10 cellular contexts compared by ENCODE assay signal in the genomic region with DNA sequence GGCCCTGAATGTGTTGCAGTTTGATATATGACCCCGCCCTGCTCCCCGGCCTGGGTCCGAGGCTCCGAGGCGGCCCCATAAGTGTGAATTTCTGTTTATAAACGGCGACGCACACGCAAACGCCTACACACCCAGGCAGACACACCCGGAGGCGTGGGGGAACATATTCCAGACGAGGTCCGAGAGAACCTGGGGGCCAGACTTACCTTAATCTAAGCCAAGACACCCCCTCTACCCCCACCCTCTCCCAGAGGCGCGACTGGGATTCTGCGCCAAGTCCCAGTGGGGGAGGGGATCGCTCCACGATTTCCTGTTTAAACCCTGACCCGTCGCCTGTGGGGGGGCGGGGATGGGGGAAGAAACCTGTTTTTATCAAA. TPM values are rescaled to one million over a fixed set of nuclear protein-coding genes. Genes with fewer than 3 reads are reported as not detected.
DNase-seq lines count a peak whose midpoint lies in the region; ATAC-seq, FAIRE-seq and TF ChIP-seq lines count a peak whose summit lies in the region.
"Had no signal": no experiment of that assay in that cellular context is flagged by ENCODE, and none has a peak within 500 bp of the region (broad histone marks: within the 10 kb centered on the region; RNA-seq: fewer than 3 reads in every experiment).

No MANE protein-coding gene starts in this region.

- no peaks in the 10 kb centered on the region for H3K79me2 ChIP-seq in HepG2 (ENCODE audit: insufficient read depth, low read length)

- POLR2A ChIA-PET in activated CD4-positive, alpha-beta memory T cell treated with anti-CD3 and anti-CD28 coated beads for 36 hours (lab: Charles Lee): no interaction called here
- POLR2A ChIA-PET in HepG2 (lab: Yijun Ruan, JAX): no interaction called here

- H4K20me1 ChIP-seq in HepG2 (ENCODE audit: insufficient read depth, low read length): no peaks in the 10 kb centered on the region

- H3K36me3 ChIP-seq in mesodermal cell (ENCODE audit: control insufficient read depth, insufficient read depth, low read length) (no peaks in the 10 kb centered on the region), colonic mucosa (no peaks in the 10 kb centered on the region), HepG2 (replicated peaks in 1 of 2; ENCODE audit: control insufficient read depth in 1 of 2, insufficient read depth in 2 of 2, low read length in 2 of 2) (no peaks in the 10 kb centered on the region)

- peak overlapping the region; percentile 72 for H3K4me3 Mint-ChIP-seq in activated CD4-positive, alpha-beta memory T cell treated with anti-CD3 and anti-CD28 coated beads for 36 hours

- TF ChIP-seq RAD21 in HepG2 (CRISPR knock-in tag; IDR thresholded peaks at IDR 0.05): no peak

- H3K27me3 ChIP-seq in colonic mucosa: peaks cover 96% of the 10 kb centered on the region
- peaks cover 4 to 58% of the 10 kb centered on the region in 2 experiments for H3K27me3 ChIP-seq in HepG2 (ENCODE audit: control insufficient read depth in 1 of 2, insufficient read depth in 2 of 2, low read length in 2 of 2)

- H3K27ac ChIP-seq in mesodermal cell (ENCODE audit: low read depth, low read length, severe bottlenecking): peak overlapping the region; percentile 66
- no peak overlapping the region for H3K27ac ChIP-seq in colonic mucosa
- H3K27ac ChIP-seq in HepG2 (ENCODE audit: extremely low read length, insufficient read depth, low read length): no peak overlapping the region

- H3K4me3 ChIP-seq in AG09309 (ENCODE audit: control insufficient read depth, low read depth, low read length) (peak overlapping the region; percentile 77), HFF-Myc (replicated peaks; ENCODE audit: low read depth, low read length) (peak overlapping the region; percentile 52), mesodermal cell (ENCODE audit: extremely low read depth, insufficient read depth, low read length, poor library complexity, severe bottlenecking) (peak overlapping the region; percentile 37), colonic mucosa (no peak overlapping the region), HepG2 (replicated peaks in 1 of 3; ENCODE audit: insufficient read depth in 1 of 3, low read depth in 2 of 3, low read length in 3 of 3) (no peak overlapping the region; a peak in 1 of 6 replicates)

- WGBS in mesodermal cell (ENCODE audit: insufficient coverage in 2 of 2), 2 experiments: 0 to 5% methylated on average over 1 to 10 of the region's 22 CpGs
- 86% methylated on average over 17 of the region's 22 CpGs for WGBS in HepG2 (ENCODE audit: low lambda C conversion rate)

- no peaks in the 10 kb centered on the region for H3K9me3 Mint-ChIP-seq in activated CD4-positive, alpha-beta memory T cell treated with anti-CD3 and anti-CD28 coated beads for 36 hours

- no peak overlapping the region for H3K27ac Mint-ChIP-seq in activated CD4-positive, alpha-beta memory T cell treated with anti-CD3 and anti-CD28 coated beads for 36 hours

- intact Hi-C loops in activated CD4-positive, alpha-beta memory T cell treated with anti-CD3 and anti-CD28 coated beads for 36 hours (cut with micrococcal nuclease): loop anchor here (5.0 kb wide), 1 partner anchor 36 kb away; no protein-coding TSS in a partner anchor
- intact Hi-C loops in colonic mucosa (cut with DNase I) (no loop called here), HepG2 (cut with micrococcal nuclease; ENCODE audit: unreplicated experiment) (no loop called here)

- no peaks in the 10 kb centered on the region for H3K9me3 ChIP-seq in mesodermal cell (ENCODE audit: control insufficient read depth, low read length)
- no peaks in the 10 kb centered on the region for H3K9me3 ChIP-seq in colonic mucosa
- H3K9me3 ChIP-seq in HepG2 (ENCODE audit: low read length): no peaks in the 10 kb centered on the region

- no peak for FAIRE-seq in HepG2 (lab: Jason Lieb, UNC)

- no peak for DNase-seq in AG09309 (ENCODE audit: low read depth)
- no peak for DNase-seq in HFF-Myc (ENCODE audit: extremely low read depth, low read depth)
- DNase-seq in activated CD4-positive, alpha-beta memory T cell treated with anti-CD3 and anti-CD28 coated beads for 36 hours: no peak
- no peak for DNase-seq in colonic mucosa
- no peak for DNase-seq in HepG2 (ENCODE audit: low spot score)
- DNase-seq: activated effector memory CD4-positive, alpha-beta T cell treated with Interleukin-2 at 50 U/mL for 16 hours; left ventricle myocardium superior had no signal

- no peak for ATAC-seq in esophagus mucosa
- no peak for ATAC-seq in GM19328 (IDR thresholded peaks at IDR 0.05; ENCODE audit: unreplicated experiment)
- no peak for ATAC-seq in HepG2

- H3K9ac ChIP-seq in colonic mucosa (ENCODE audit: low read depth in 2 of 2, low read length in 2 of 2): no peak overlapping the region
- no peak overlapping the region for H3K9ac ChIP-seq in HepG2 (ENCODE audit: insufficient read depth, low read depth, low read length)

- no peak overlapping the region for H3K4me2 ChIP-seq in HepG2 (ENCODE audit: low read depth, low read length)

- H3K36me3 Mint-ChIP-seq in activated CD4-positive, alpha-beta memory T cell treated with anti-CD3 and anti-CD28 coated beads for 36 hours: no peaks in the 10 kb centered on the region

- CTCF ChIA-PET in activated CD4-positive, alpha-beta memory T cell treated with anti-CD3 and anti-CD28 coated beads for 36 hours (lab: Charles Lee): no interaction called here
- CTCF ChIA-PET in HepG2 (lab: Yijun Ruan, JAX; ENCODE audit: low intra/inter-chr PET ratio, low total read pairs): no interaction called here

- peaks cover 19% of the 10 kb centered on the region for H3K4me1 Mint-ChIP-seq in activated CD4-positive, alpha-beta memory T cell treated with anti-CD3 and anti-CD28 coated beads for 36 hours (ENCODE audit: low read depth)

- BruUV-seq in HepG2 (replicated peaks; lab: Mats Ljungman, UMichigan): no TSS peak

- TF ChIP-seq EP300 in HepG2 (IDR thresholded peaks at IDR 0.05; ENCODE audit: low read depth in 2 of 2, low read length in 2 of 2) (no peak), HepG2 (CRISPR knock-in tag; IDR thresholded peaks at IDR 0.05; ENCODE audit: borderline replicate concordance) (no peak)

- H3K4me1 ChIP-seq in mesodermal cell (ENCODE audit: control insufficient read depth, insufficient read depth, low read length, poor library complexity, severe bottlenecking) (peaks cover 9% of the 10 kb centered on the region), colonic mucosa (peaks cover 6% of the 10 kb centered on the region), HepG2 (ENCODE audit: insufficient read depth, low read length) (peaks cover 5% of the 10 kb centered on the region; the same call in 1 of the 2 replicates)

- TF ChIP-seq POLR2A in HepG2 (IDR thresholded peaks at IDR 0.05; ENCODE audit: insufficient read depth in 1 of 2, low read depth in 2 of 2, low read length in 2 of 2): no peak

- in situ Hi-C loops in HepG2 (cut with HindIII; ENCODE audit: extremely low pct_ligation_motif_present, low pct_unique_long_range_greater_than_20kb): loop anchor here (10.0 kb wide), 1 partner anchor 346 kb away; the partner anchor contains the start of gene GPR84

- TF ChIP-seq CTCF in AG09309 (IDR thresholded peaks at IDR 0.05; ENCODE audit: control insufficient read depth, insufficient read depth, low read depth, low read length, missing control alignments): no peak
- TF ChIP-seq CTCF in HFF-Myc (IDR thresholded peaks at IDR 0.05; ENCODE audit: low read depth, low read length, missing control alignments): no peak
- TF ChIP-seq CTCF in colonic mucosa (IDR thresholded peaks at IDR 0.05): no peak
- TF ChIP-seq CTCF in HepG2 (CRISPR knock-in tag; IDR thresholded peaks at IDR 0.05): no peak

- peaks cover 70% of the 10 kb centered on the region for H3K27me3 Mint-ChIP-seq in activated CD4-positive, alpha-beta memory T cell treated with anti-CD3 and anti-CD28 coated beads for 36 hours

- H2AFZ ChIP-seq in HepG2 (ENCODE audit: low read length): no peak overlapping the region

RNA-seq across cellular contexts. Expression of gene HOXC6, which starts 9.6 kb away (rescaled TPM):
- total RNA-seq in activated CD4-positive, alpha-beta memory T cell treated with anti-CD3 and anti-CD28 coated beads for 36 hours: not detected
- polyA plus RNA-seq in mesodermal cell (2013, experiment 1 of 2): 9.0 TPM
- polyA plus RNA-seq in mesodermal cell (2013, experiment 2 of 2): 13.7 TPM
- total RNA-seq in esophagus mucosa: 1.6 TPM
- under 1 TPM in 1 of 2 donors, not detected in 1; 0.15 TPM for total RNA-seq in colonic mucosa
- not detected in 2 replicates for total RNA-seq in HepG2 (2016; rRNA removed; fragmentation: Illumina TruSeq; extraction: Trizol)
- total RNA-seq in HepG2 (2016; cell fraction: cytosol; rRNA removed; fragmentation: Illumina TruSeq; extraction: Trizol; ENCODE audit: low read depth): not detected in 2 replicates
- not detected in 2 replicates for total RNA-seq in HepG2 (2016; cell fraction: insoluble cytoplasmic fraction; rRNA removed; fragmentation: Illumina TruSeq; extraction: Trizol)
- total RNA-seq in HepG2 (2016; cell fraction: membrane; rRNA removed; fragmentation: Illumina TruSeq; extraction: Trizol): not detected in 2 replicates
- not detected in 2 replicates for total RNA-seq in HepG2 (2016; cell fraction: nucleus; rRNA removed; fragmentation: Illumina TruSeq; extraction: Trizol)
- not detected in 2 replicates for polyA plus RNA-seq in HepG2 (2011; rRNA removed)
- not detected in 2 replicates for polyA plus RNA-seq in HepG2 (2011; cell fraction: cytosol; rRNA removed)
- not detected in 2 replicates for polyA plus RNA-seq in HepG2 (2011; cell fraction: nucleus; rRNA removed)
- not detected in 2 replicates for polyA plus RNA-seq in HepG2 (2012)
- not detected in 2 replicates for polyA plus RNA-seq in HepG2 (2016; cell fraction: cytosol; fragmentation: Illumina TruSeq; extraction: Trizol; ENCODE audit: low read depth)
- not detected in 2 replicates for polyA plus RNA-seq in HepG2 (2016; cell fraction: insoluble cytoplasmic fraction; fragmentation: Illumina TruSeq; extraction: Trizol; ENCODE audit: low read depth)
- not detected in 2 replicates for polyA plus RNA-seq in HepG2 (2016; cell fraction: membrane; fragmentation: Illumina TruSeq; extraction: Trizol; ENCODE audit: low read depth)
- not detected in 2 replicates for polyA plus RNA-seq in HepG2 (2016; cell fraction: nucleus; fragmentation: Illumina TruSeq; extraction: Trizol; ENCODE audit: insufficient read depth, low read depth)
- 2.8 TPM in 1 of 2 replicates, not detected in the other for polyA minus RNA-seq in HepG2 (2011; rRNA and poly(A)+ RNA removed; ENCODE audit: low replicate concordance)
- polyA minus RNA-seq in HepG2 (2011; cell fraction: cytosol; rRNA and poly(A)+ RNA removed): not detected in 2 replicates
- polyA minus RNA-seq in HepG2 (2011; cell fraction: nucleus; rRNA and poly(A)+ RNA removed): not detected in 2 replicates

RNA-seq across cellular contexts. Expression of gene HOXC8, which starts 9.8 kb away (rescaled TPM):
- total RNA-seq in activated CD4-positive, alpha-beta memory T cell treated with anti-CD3 and anti-CD28 coated beads for 36 hours: not detected
- 4.0 TPM for polyA plus RNA-seq in mesodermal cell (2013, experiment 1 of 2)
- 6.0 TPM for polyA plus RNA-seq in mesodermal cell (2013, experiment 2 of 2)
- 0.48 TPM for total RNA-seq in esophagus mucosa
- total RNA-seq in colonic mucosa: not detected
- total RNA-seq in HepG2 (2016; rRNA removed; fragmentation: Illumina TruSeq; extraction: Trizol): not detected in 2 replicates
- not detected in 2 replicates for total RNA-seq in HepG2 (2016; cell fraction: cytosol; rRNA removed; fragmentation: Illumina TruSeq; extraction: Trizol; ENCODE audit: low read depth)
- not detected in 2 replicates for total RNA-seq in HepG2 (2016; cell fraction: insoluble cytoplasmic fraction; rRNA removed; fragmentation: Illumina TruSeq; extraction: Trizol)
- total RNA-seq in HepG2 (2016; cell fraction: membrane; rRNA removed; fragmentation: Illumina TruSeq; extraction: Trizol): not detected in 2 replicates
- total RNA-seq in HepG2 (2016; cell fraction: nucleus; rRNA removed; fragmentation: Illumina TruSeq; extraction: Trizol): not detected in 2 replicates
- 0.04 TPM in 1 of 2 replicates, not detected in the other for polyA plus RNA-seq in HepG2 (2011; rRNA removed)
- polyA plus RNA-seq in HepG2 (2011; cell fraction: cytosol; rRNA removed): 0.03 TPM in 1 of 2 replicates, not detected in the other
- polyA plus RNA-seq in HepG2 (2011; cell fraction: nucleus; rRNA removed): not detected in 2 replicates
- polyA plus RNA-seq in HepG2 (2012): 0.16 TPM in 1 of 2 replicates, not detected in the other
- not detected in 2 replicates for polyA plus RNA-seq in HepG2 (2016; cell fraction: cytosol; fragmentation: Illumina TruSeq; extraction: Trizol; ENCODE audit: low read depth)
- polyA plus RNA-seq in HepG2 (2016; cell fraction: insoluble cytoplasmic fraction; fragmentation: Illumina TruSeq; extraction: Trizol; ENCODE audit: low read depth): not detected in 2 replicates
- polyA plus RNA-seq in HepG2 (2016; cell fraction: membrane; fragmentation: Illumina TruSeq; extraction: Trizol; ENCODE audit: low read depth): not detected in 2 replicates
- polyA plus RNA-seq in HepG2 (2016; cell fraction: nucleus; fragmentation: Illumina TruSeq; extraction: Trizol; ENCODE audit: insufficient read depth, low read depth): 0.32 TPM in 1 of 2 replicates, not detected in the other
- 0.61 TPM in 1 of 2 replicates, not detected in the other for polyA minus RNA-seq in HepG2 (2011; rRNA and poly(A)+ RNA removed; ENCODE audit: low replicate concordance)
- polyA minus RNA-seq in HepG2 (2011; cell fraction: cytosol; rRNA and poly(A)+ RNA removed): not detected in 2 replicates
- not detected in 2 replicates for polyA minus RNA-seq in HepG2 (2011; cell fraction: nucleus; rRNA and poly(A)+ RNA removed)
- total RNA-seq: left ventricle myocardium superior had no signal

RNA-seq across cellular contexts. Expression of gene HOXC5, which starts 14.3 kb away (rescaled TPM):
- not detected for total RNA-seq in activated CD4-positive, alpha-beta memory T cell treated with anti-CD3 and anti-CD28 coated beads for 36 hours
- polyA plus RNA-seq in mesodermal cell (2013, experiment 1 of 2): 0.33 TPM
- polyA plus RNA-seq in mesodermal cell (2013, experiment 2 of 2): 0.30 TPM
- total RNA-seq in esophagus mucosa (0.60 TPM), colonic mucosa (not detected), HepG2 (2016; rRNA removed; fragmentation: Illumina TruSeq; extraction: Trizol) (not detected in 2 replicates)
- not detected in 2 replicates for total RNA-seq in HepG2 (2016; cell fraction: cytosol; rRNA removed; fragmentation: Illumina TruSeq; extraction: Trizol; ENCODE audit: low read depth)
- not detected in 2 replicates for total RNA-seq in HepG2 (2016; cell fraction: insoluble cytoplasmic fraction; rRNA removed; fragmentation: Illumina TruSeq; extraction: Trizol)
- not detected in 2 replicates for total RNA-seq in HepG2 (2016; cell fraction: membrane; rRNA removed; fragmentation: Illumina TruSeq; extraction: Trizol)
- not detected in 2 replicates for total RNA-seq in HepG2 (2016; cell fraction: nucleus; rRNA removed; fragmentation: Illumina TruSeq; extraction: Trizol)
- polyA plus RNA-seq in HepG2 (2011; rRNA removed): not detected in 2 replicates
- polyA plus RNA-seq in HepG2 (2011; cell fraction: cytosol; rRNA removed): not detected in 2 replicates
- polyA plus RNA-seq in HepG2 (2011; cell fraction: nucleus; rRNA removed): not detected in 2 replicates
- polyA plus RNA-seq in HepG2 (2012): not detected in 2 replicates
- not detected in 2 replicates for polyA plus RNA-seq in HepG2 (2016; cell fraction: cytosol; fragmentation: Illumina TruSeq; extraction: Trizol; ENCODE audit: low read depth)
- not detected in 2 replicates for polyA plus RNA-seq in HepG2 (2016; cell fraction: insoluble cytoplasmic fraction; fragmentation: Illumina TruSeq; extraction: Trizol; ENCODE audit: low read depth)
- polyA plus RNA-seq in HepG2 (2016; cell fraction: membrane; fragmentation: Illumina TruSeq; extraction: Trizol; ENCODE audit: low read depth): not detected in 2 replicates
- not detected in 2 replicates for polyA plus RNA-seq in HepG2 (2016; cell fraction: nucleus; fragmentation: Illumina TruSeq; extraction: Trizol; ENCODE audit: insufficient read depth, low read depth)
- 0.63 TPM in 1 of 2 replicates, not detected in the other for polyA minus RNA-seq in HepG2 (2011; rRNA and poly(A)+ RNA removed; ENCODE audit: low replicate concordance)
- polyA minus RNA-seq in HepG2 (2011; cell fraction: cytosol; rRNA and poly(A)+ RNA removed): not detected in 2 replicates
- not detected in 2 replicates for polyA minus RNA-seq in HepG2 (2011; cell fraction: nucleus; rRNA and poly(A)+ RNA removed)
- total RNA-seq: left ventricle myocardium superior had no signal

RNA-seq across cellular contexts. Expression of gene HOXC9, which starts 18.6 kb away (rescaled TPM):
- total RNA-seq in activated CD4-positive, alpha-beta memory T cell treated with anti-CD3 and anti-CD28 coated beads for 36 hours: not detected
- polyA plus RNA-seq in mesodermal cell (2013, experiment 1 of 2): 3.8 TPM
- 3.3 TPM for polyA plus RNA-seq in mesodermal cell (2013, experiment 2 of 2)
- total RNA-seq in esophagus mucosa (1.2 TPM), colonic mucosa (not detected), HepG2 (2016; rRNA removed; fragmentation: Illumina TruSeq; extraction: Trizol) (0.94 and 1.1 TPM in 2 replicates)
- total RNA-seq in HepG2 (2016; cell fraction: cytosol; rRNA removed; fragmentation: Illumina TruSeq; extraction: Trizol; ENCODE audit: low read depth): 0.35 and 0.61 TPM in 2 replicates
- 1.1 and 1.2 TPM in 2 replicates for total RNA-seq in HepG2 (2016; cell fraction: insoluble cytoplasmic fraction; rRNA removed; fragmentation: Illumina TruSeq; extraction: Trizol)
- 0.90 and 0.99 TPM in 2 replicates for total RNA-seq in HepG2 (2016; cell fraction: membrane; rRNA removed; fragmentation: Illumina TruSeq; extraction: Trizol)
- total RNA-seq in HepG2 (2016; cell fraction: nucleus; rRNA removed; fragmentation: Illumina TruSeq; extraction: Trizol): 0.41 and 0.50 TPM in 2 replicates
- 0.10 and 0.11 TPM in 2 replicates for polyA plus RNA-seq in HepG2 (2011; rRNA removed)
- polyA plus RNA-seq in HepG2 (2011; cell fraction: cytosol; rRNA removed): 0.23 and 0.27 TPM in 2 replicates
- 0.10 and 0.14 TPM in 2 replicates for polyA plus RNA-seq in HepG2 (2011; cell fraction: nucleus; rRNA removed)
- polyA plus RNA-seq in HepG2 (2012): 0.47 and 1.0 TPM in 2 replicates
- 1.6 and 2.0 TPM in 2 replicates for polyA plus RNA-seq in HepG2 (2016; cell fraction: cytosol; fragmentation: Illumina TruSeq; extraction: Trizol; ENCODE audit: low read depth)
- 1.8 and 2.6 TPM in 2 replicates for polyA plus RNA-seq in HepG2 (2016; cell fraction: insoluble cytoplasmic fraction; fragmentation: Illumina TruSeq; extraction: Trizol; ENCODE audit: low read depth)
- polyA plus RNA-seq in HepG2 (2016; cell fraction: membrane; fragmentation: Illumina TruSeq; extraction: Trizol; ENCODE audit: low read depth): 1.4 and 2.4 TPM in 2 replicates
- polyA plus RNA-seq in HepG2 (2016; cell fraction: nucleus; fragmentation: Illumina TruSeq; extraction: Trizol; ENCODE audit: insufficient read depth, low read depth): 1.3 and 2.0 TPM in 2 replicates
- polyA minus RNA-seq in HepG2 (2011; rRNA and poly(A)+ RNA removed; ENCODE audit: low replicate concordance): 1.2 TPM in 1 of 2 replicates, not detected in the other
- polyA minus RNA-seq in HepG2 (2011; cell fraction: cytosol; rRNA and poly(A)+ RNA removed): not detected in 2 replicates
- not detected in 2 replicates for polyA minus RNA-seq in HepG2 (2011; cell fraction: nucleus; rRNA and poly(A)+ RNA removed)
- total RNA-seq: left ventricle myocardium superior had no signal

RNA-seq across cellular contexts. Expression of gene HOXC10, which starts 33.6 kb away (rescaled TPM):
- not detected for total RNA-seq in activated CD4-positive, alpha-beta memory T cell treated with anti-CD3 and anti-CD28 coated beads for 36 hours
- 2.2 TPM for polyA plus RNA-seq in mesodermal cell (2013, experiment 1 of 2)
- 2.2 TPM for polyA plus RNA-seq in mesodermal cell (2013, experiment 2 of 2)
- 0.64 TPM for total RNA-seq in esophagus mucosa
- total RNA-seq in colonic mucosa: not detected
- total RNA-seq in HepG2 (2016; rRNA removed; fragmentation: Illumina TruSeq; extraction: Trizol): not detected in 2 replicates
- not detected in 2 replicates for total RNA-seq in HepG2 (2016; cell fraction: cytosol; rRNA removed; fragmentation: Illumina TruSeq; extraction: Trizol; ENCODE audit: low read depth)
- not detected in 2 replicates for total RNA-seq in HepG2 (2016; cell fraction: insoluble cytoplasmic fraction; rRNA removed; fragmentation: Illumina TruSeq; extraction: Trizol)
- total RNA-seq in HepG2 (2016; cell fraction: membrane; rRNA removed; fragmentation: Illumina TruSeq; extraction: Trizol): not detected in 2 replicates
- total RNA-seq in HepG2 (2016; cell fraction: nucleus; rRNA removed; fragmentation: Illumina TruSeq; extraction: Trizol): not detected in 2 replicates
- not detected in 2 replicates for polyA plus RNA-seq in HepG2 (2011; rRNA removed)
- polyA plus RNA-seq in HepG2 (2011; cell fraction: cytosol; rRNA removed): 0.17 TPM in 1 of 2 replicates, not detected in the other
- not detected in 2 replicates for polyA plus RNA-seq in HepG2 (2011; cell fraction: nucleus; rRNA removed)
- polyA plus RNA-seq in HepG2 (2012): 0.35 TPM in 1 of 2 replicates, not detected in the other
- polyA plus RNA-seq in HepG2 (2016; cell fraction: cytosol; fragmentation: Illumina TruSeq; extraction: Trizol; ENCODE audit: low read depth): not detected in 2 replicates
- 0.19 TPM in 1 of 2 replicates, not detected in the other for polyA plus RNA-seq in HepG2 (2016; cell fraction: insoluble cytoplasmic fraction; fragmentation: Illumina TruSeq; extraction: Trizol; ENCODE audit: low read depth)
- not detected in 2 replicates for polyA plus RNA-seq in HepG2 (2016; cell fraction: membrane; fragmentation: Illumina TruSeq; extraction: Trizol; ENCODE audit: low read depth)
- polyA plus RNA-seq in HepG2 (2016; cell fraction: nucleus; fragmentation: Illumina TruSeq; extraction: Trizol; ENCODE audit: insufficient read depth, low read depth): not detected in 2 replicates
- polyA minus RNA-seq in HepG2 (2011; rRNA and poly(A)+ RNA removed; ENCODE audit: low replicate concordance): 19.2 TPM in 1 of 2 replicates, not detected in the other
- polyA minus RNA-seq in HepG2 (2011; cell fraction: cytosol; rRNA and poly(A)+ RNA removed): not detected in 2 replicates
- polyA minus RNA-seq in HepG2 (2011; cell fraction: nucleus; rRNA and poly(A)+ RNA removed): 0.26 TPM in 1 of 2 replicates, not detected in the other
- total RNA-seq: left ventricle myocardium superior had no signal

Comparison
In these comparisons a context has a peak if more than half of its experiments do, and no peak if none do; other contexts are left out.
1. H3K4me3 ChIP-seq: peak in AG09309 (single experiment), HFF-Myc (single experiment) and mesodermal cell (single experiment); none in colonic mucosa (single experiment) and HepG2 (0 of 3).